ENCODE assay signal across 11 cellular contexts in the genomic region with DNA sequence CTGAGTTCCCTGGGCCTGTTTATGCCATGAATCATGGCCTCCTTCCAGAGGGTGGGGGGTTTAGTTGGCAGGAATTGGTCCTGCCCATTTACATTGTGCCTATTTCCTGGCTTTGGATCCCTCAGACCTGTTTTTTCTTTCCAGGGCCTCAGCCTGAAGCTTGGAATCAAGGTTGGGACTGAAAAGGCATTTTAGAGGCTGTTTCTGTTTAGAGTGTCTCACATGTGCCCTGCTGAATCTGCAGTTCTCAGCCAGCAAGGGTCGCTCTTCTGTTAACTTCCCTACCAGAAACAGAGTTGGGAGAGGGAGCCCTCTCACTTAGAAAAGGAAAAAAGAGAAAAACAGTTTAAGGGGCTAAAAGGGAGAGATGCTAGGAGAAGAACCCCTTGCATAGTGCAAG.
DNase-seq lines count a peak whose midpoint lies in the region; ATAC-seq, FAIRE-seq and TF ChIP-seq lines count a peak whose summit lies in the region.
"Had no signal": no experiment of that assay in that cellular context is flagged by ENCODE, and none has a peak within 500 bp of the region (broad histone marks: within the 10 kb centered on the region; RNA-seq: fewer than 3 reads in every experiment).

No MANE protein-coding gene starts in this region.

- no peak for TF ChIP-seq EP300 in suprapubic skin (IDR thresholded peaks at IDR 0.05)
- no peak for TF ChIP-seq EP300 in esophagus muscularis mucosa (IDR thresholded peaks at IDR 0.05)

- peaks cover 19% of the 10 kb centered on the region for H3K4me1 ChIP-seq in Loucy (ENCODE audit: insufficient read depth, low read length, poor library complexity, severe bottlenecking)
- H3K4me1 ChIP-seq in suprapubic skin, result no peaks in the 10 kb centered on the region
- H3K4me1 ChIP-seq in esophagus muscularis mucosa, result peaks cover 0 to 15% (median 8%) of the 10 kb centered on the region in 4 donors

- H3K9me3 ChIP-seq in Loucy (ENCODE audit: insufficient read depth, low read depth, low read length) (no peaks in the 10 kb centered on the region; the same call in 1 of the 2 replicates), suprapubic skin (no peaks in the 10 kb centered on the region), esophagus muscularis mucosa (no peaks in the 10 kb centered on the region)

- H3K4me2 ChIP-seq in Loucy (ENCODE audit: low read depth, low read length, poor library complexity, severe bottlenecking), result peak overlapping the region; percentile 4

- TF ChIP-seq CTCF in D721Med (IDR thresholded peaks at IDR 0.05; ENCODE audit: insufficient read depth, missing control alignments) (peak; percentile 1), Loucy (conservative IDR thresholded peaks at IDR 0.05; ENCODE audit: low read length) (peak; percentile 43), choroid plexus epithelial cell (conservative IDR thresholded peaks at IDR 0.05; ENCODE audit: low read depth, low read length) (peak; percentile 67), suprapubic skin (IDR thresholded peaks at IDR 0.05) (no peak), esophagus muscularis mucosa (IDR thresholded peaks at IDR 0.05) (no peak)

- TF ChIP-seq POLR2A in suprapubic skin (IDR thresholded peaks at IDR 0.05) (no peak), esophagus muscularis mucosa (IDR thresholded peaks at IDR 0.05; ENCODE audit: low read depth) (no peak)

- no peaks in the 10 kb centered on the region for H3F3A ChIP-seq in Loucy (ENCODE audit: low read depth)

- no peak for FAIRE-seq in D721Med (lab: Jason Lieb, UNC)

- DNase-seq in D721Med (ENCODE audit: insufficient read length, low spot score), result no peak
- DNase-seq in choroid plexus epithelial cell (ENCODE audit: low read depth), result peak; percentile 70
- DNase-seq in left kidney (ENCODE audit: low read depth, low spot score), result peak; percentile 26
- DNase-seq in suprapubic skin (ENCODE audit: low spot score in 2 of 2), result no peak
- DNase-seq in NCI-H748 treated with DMSO at 0.1 percent for 48 hours (lab: John Stamatoyannopoulos, UW), result no peak
- DNase-seq in esophagus muscularis mucosa (ENCODE audit: extremely low spot score), result no peak
- DNase-seq: activated CD4-positive, alpha-beta T cell treated with anti-CD3 and anti-CD28 coated beads, Interleukin-2, amount 50 U/mL, for 1 hour; SIG-M5 had no signal

- H3K36me3 ChIP-seq in Loucy (ENCODE audit: insufficient read depth, low read length) (no peaks in the 10 kb centered on the region), suprapubic skin (no peaks in the 10 kb centered on the region), esophagus muscularis mucosa (no peaks in the 10 kb centered on the region)

- no peak for ATAC-seq in GM21447 (IDR thresholded peaks at IDR 0.05; ENCODE audit: unreplicated experiment)
- ATAC-seq: stimulated activated memory B cell treated with anti-CD40 and anti-IgM and Interleukin-4, amounts not matched to agents 10 μg/mL and 1 μg/mL and 100 μg/mL, for 72 hours had no signal

- 64% methylated on average over 1 of the region's 1 CpG for WGBS in suprapubic skin
- WGBS in esophagus muscularis mucosa, result 93% methylated on average over 1 of the region's 1 CpG

- no peak overlapping the region for H3K9ac ChIP-seq in Loucy (ENCODE audit: low read depth, low read length, poor library complexity, severe bottlenecking)

- H3K27ac ChIP-seq in suprapubic skin (no peak overlapping the region), esophagus muscularis mucosa (replicated peaks in 1 of 4) (no peak overlapping the region)

- H4K20me1 ChIP-seq in Loucy (ENCODE audit: insufficient read depth, low read length, poor library complexity, severe bottlenecking), result no peaks in the 10 kb centered on the region

- intact Hi-C loops in esophagus muscularis mucosa (cut with DNase I), result no loop called here

- H3K79me2 ChIP-seq in Loucy (ENCODE audit: insufficient read depth, low read length), result no peaks in the 10 kb centered on the region

- H3K9me2 ChIP-seq in Loucy (replicated peaks; ENCODE audit: low read depth, low read length), result no peaks in the 10 kb centered on the region

- no peak overlapping the region for H3K4me3 ChIP-seq in Loucy (ENCODE audit: low read length, poor library complexity, severe bottlenecking)
- H3K4me3 ChIP-seq in choroid plexus epithelial cell (ENCODE audit: low read depth, low read length), result no peak overlapping the region
- no peak overlapping the region for H3K4me3 ChIP-seq in suprapubic skin
- no peak overlapping the region for H3K4me3 ChIP-seq in esophagus muscularis mucosa

- no peaks in the 10 kb centered on the region for H3K27me3 ChIP-seq in Loucy (ENCODE audit: insufficient read depth, low read length, poor library complexity, severe bottlenecking)
- H3K27me3 ChIP-seq in suprapubic skin, result no peaks in the 10 kb centered on the region
- H3K27me3 ChIP-seq in esophagus muscularis mucosa, result no peaks in the 10 kb centered on the region

- H2AFZ ChIP-seq in Loucy (ENCODE audit: low read length), result no peak overlapping the region

Comparison
In these comparisons a context has a peak if more than half of its experiments do, and no peak if none do; other contexts are left out.
1. DNase-seq: peak in choroid plexus epithelial cell (single experiment) and left kidney (single experiment); none in D721Med (single experiment), suprapubic skin (0 of 2), NCI-H748 treated with DMSO at 0.1 percent for 48 hours (single experiment) and esophagus muscularis mucosa (single experiment).
2. CTCF ChIP-seq: peak in D721Med (single experiment), Loucy (single experiment) and choroid plexus epithelial cell (single experiment); none in suprapubic skin (0 of 2) and esophagus muscularis mucosa (0 of 3).